Comparison of ENCODE assay signal across 8 cellular contexts in genomic region chr12:47868552-47869031, GRCh38. TPM values are rescaled to one million over a fixed set of nuclear protein-coding genes. Genes with fewer than 3 reads are reported as not detected.
DNase-seq lines count a peak whose midpoint lies in the region; ATAC-seq and TF ChIP-seq lines count a peak whose summit lies in the region.

No MANE protein-coding gene starts in this region.

- intact Hi-C loops in activated B cell treated with CpG ODN at 0.5 μM for 24 hours (cut with micrococcal nuclease) (no loop called here), testis (cut with DNase I; ENCODE audit: low total_unique reads) (no loop called here), left ventricle myocardium superior (cut with micrococcal nuclease) (no loop called here), left colon (cut with DNase I, micrococcal nuclease) (no loop called here)

- peaks cover 43% of the 10 kb centered on the region for H3K4me1 Mint-ChIP-seq in activated B cell treated with CpG ODN at 0.5 μM for 24 hours

- peak; percentile 75 for ATAC-seq in GM19438 (IDR thresholded peaks at IDR 0.05; ENCODE audit: low read depth, unreplicated experiment)
- peak; percentile 55 for ATAC-seq in HG03103 (IDR thresholded peaks at IDR 0.05; ENCODE audit: low read depth, unreplicated experiment)
- ATAC-seq in activated B cell treated with CpG ODN at 0.5 μM for 24 hours (ENCODE audit: low read depth), result peak; percentile 57
- no peak for ATAC-seq in left ventricle myocardium superior
- ATAC-seq in left colon, result no peak

- no peaks in the 10 kb centered on the region for H3K9me3 Mint-ChIP-seq in activated B cell treated with CpG ODN at 0.5 μM for 24 hours

- no peaks in the 10 kb centered on the region for H3K36me3 ChIP-seq in testis (ENCODE audit: low read depth, missing control alignments)

- WGBS in testis, 2 donors, result 80 to 85% methylated on average over 8 of the region's 8 CpGs

- H3K27me3 ChIP-seq in testis, result no peaks in the 10 kb centered on the region

- POLR2A ChIA-PET in activated B cell treated with CpG ODN at 0.5 μM for 24 hours (lab: Charles Lee), result interaction anchor here (0.6 kb wide), 1 partner anchor 203 kb away, joined by 3 read pairs; no protein-coding TSS in a partner anchor

- TF ChIP-seq CTCF in activated B cell treated with CpG ODN at 0.5 μM for 24 hours (IDR thresholded peaks at IDR 0.05) (no peak), testis (IDR thresholded peaks at IDR 0.05) (no peak)

- no peak overlapping the region for H3K27ac ChIP-seq in testis

- CTCF ChIA-PET in activated B cell treated with CpG ODN at 0.5 μM for 24 hours (lab: Charles Lee), result interaction anchor here (0.7 kb wide), 1 partner anchor 89 kb away, joined by 5 read pairs; no protein-coding TSS in a partner anchor

- TF ChIP-seq POLR2A in testis (IDR thresholded peaks at IDR 0.05), result no peak

- peak overlapping the region; percentile 19 for H3K4me3 Mint-ChIP-seq in activated B cell treated with CpG ODN at 0.5 μM for 24 hours

- DNase-seq in CMK (ENCODE audit: low read depth), result peak; percentile 52
- no peak for DNase-seq in activated B cell treated with CpG ODN at 0.5 μM for 24 hours
- no peak for DNase-seq in testis
- DNase-seq in left ventricle myocardium superior, result no peak
- DNase-seq in NCI-H526 treated with DMSO at 0.1 percent for 48 hours (lab: John Stamatoyannopoulos, UW), result no peak
- no peak for DNase-seq in left colon

- H3K4me1 ChIP-seq in testis, result no peaks in the 10 kb centered on the region

- H3K27me3 Mint-ChIP-seq in activated B cell treated with CpG ODN at 0.5 μM for 24 hours, result no peaks in the 10 kb centered on the region

- no peak overlapping the region for H3K27ac Mint-ChIP-seq in activated B cell treated with CpG ODN at 0.5 μM for 24 hours

- no peaks in the 10 kb centered on the region for H3K9me3 ChIP-seq in testis

- H3K4me3 ChIP-seq in testis, result no peak overlapping the region

- no peaks in the 10 kb centered on the region for H3K36me3 Mint-ChIP-seq in activated B cell treated with CpG ODN at 0.5 μM for 24 hours (ENCODE audit: low read depth)

RNA-seq across cellular contexts. Expression of gene VDR, which starts 36.2 kb away (rescaled TPM):
- total RNA-seq in activated B cell treated with CpG ODN at 0.5 μM for 24 hours, result 0.64 and 0.86 TPM in 2 replicates
- total RNA-seq in testis, result 1 to 10 TPM; 1.4 to 2.9 TPM
- polyA plus RNA-seq in testis (ENCODE audit: insufficient read depth, low read depth, low replicate concordance), result 3.7 TPM
- 0.20 TPM for total RNA-seq in left ventricle myocardium superior
- 100 to 1,000 TPM; 143 to 154 TPM for total RNA-seq in left colon

RNA-seq across cellular contexts. Expression of gene HDAC7, which starts 48.9 kb away (rescaled TPM):
- total RNA-seq in activated B cell treated with CpG ODN at 0.5 μM for 24 hours, result 103 and 126 TPM in 2 replicates
- total RNA-seq in testis, result 10 to 100 TPM; 39.9 to 70.0 TPM
- polyA plus RNA-seq in testis (ENCODE audit: insufficient read depth, low read depth, low replicate concordance), result 28.2 TPM
- total RNA-seq in left ventricle myocardium superior, result 35.4 TPM
- 10 to 100 TPM; 21.6 to 25.6 TPM for total RNA-seq in left colon

Comparison
In these comparisons a context has a peak if more than half of its experiments do, and no peak if none do; other contexts are left out.
1. ATAC-seq: peak in GM19438 (single experiment), HG03103 (single experiment) and activated B cell treated with CpG ODN at 0.5 μM for 24 hours (single experiment); none in left ventricle myocardium superior (single experiment) and left colon (single experiment).
2. RNA of gene VDR, which starts 36.2 kb away (total RNA-seq): 143 to 154 TPM in left colon; 1.4 to 2.9 TPM in testis, 0.64 to 0.86 TPM in activated B cell treated with CpG ODN at 0.5 μM for 24 hours and 0.20 TPM in left ventricle myocardium superior (single experiment); every median in the first group is over 10 times any median in the second.